In genomic region chr11:63738720-63739360, GRCh38 we compare ENCODE assay signal across 8 cellular contexts. TPM values are rescaled to one million over a fixed set of nuclear protein-coding genes. Genes with fewer than 3 reads are reported as not detected.
DNase-seq lines count a peak whose midpoint lies in the region; ATAC-seq and TF ChIP-seq lines count a peak whose summit lies in the region.

No MANE protein-coding gene starts in this region.

- H3K4me3 ChIP-seq in NT2/D1 (ENCODE audit: insufficient read length, low read depth) (no peak overlapping the region), subcutaneous abdominal adipose tissue (ENCODE audit: low read depth in 1 of 5, low read length in 5 of 5) (no peak overlapping the region)

- no peaks in the 10 kb centered on the region for H3K27me3 Mint-ChIP-seq in CD4-positive, alpha-beta T cell
- no peaks in the 10 kb centered on the region for H3K27me3 Mint-ChIP-seq in neural crest cell (ENCODE audit: low read depth)

- no peaks in the 10 kb centered on the region for H3K9me3 ChIP-seq in CD4-positive, alpha-beta T cell (ENCODE audit: control insufficient read depth, low read length)
- H3K9me3 ChIP-seq in NT2/D1 (ENCODE audit: insufficient read depth, low read length), result no peaks in the 10 kb centered on the region
- no peaks in the 10 kb centered on the region for H3K9me3 ChIP-seq in subcutaneous abdominal adipose tissue (ENCODE audit: control insufficient read depth in 5 of 5, low read length in 5 of 5)

- no peak for TF ChIP-seq POLR2A in erythroblast (IDR thresholded peaks at IDR 0.05; ENCODE audit: low read length)

- POLR2A ChIA-PET in CD4-positive, alpha-beta T cell (lab: Charles Lee), result interaction anchor here (0.6 to 1.9 kb wide), 3 partner anchors 56 to 198 kb away, joined by 3 to 6 read pairs (median 5); partner anchors contain the start of gene ATL3

- no peaks in the 10 kb centered on the region for H3K36me3 Mint-ChIP-seq in CD4-positive, alpha-beta T cell (ENCODE audit: low read depth)
- H3K36me3 Mint-ChIP-seq in neural crest cell (ENCODE audit: low read depth), result no peaks in the 10 kb centered on the region

- H3K36me3 ChIP-seq in NT2/D1 (ENCODE audit: insufficient read depth, insufficient read length, low read length) (no peaks in the 10 kb centered on the region), subcutaneous abdominal adipose tissue (ENCODE audit: control insufficient read depth in 5 of 5, insufficient read depth in 5 of 5, low read length in 5 of 5) (peaks cover 0 to 3% (median 0%) of the 10 kb centered on the region in 5 donors)

- CTCF ChIA-PET in CD4-positive, alpha-beta T cell (lab: Charles Lee), result interaction anchor here (0.7 to 2.4 kb wide), 9 partner anchors 11 to 103 kb away, joined by 3 to 11 read pairs (median 4); partner anchors contain the start of genes ATL3 and RTN3

- no peak overlapping the region for H3K27ac Mint-ChIP-seq in CD4-positive, alpha-beta T cell
- no peak overlapping the region for H3K27ac Mint-ChIP-seq in neural crest cell (ENCODE audit: unreplicated experiment)

- ATAC-seq in CD4-positive, alpha-beta T cell (ENCODE audit: poor library complexity), result no peak
- no peak for ATAC-seq in HG02763 (IDR thresholded peaks at IDR 0.05; ENCODE audit: unreplicated experiment)

- H3K4me3 Mint-ChIP-seq in CD4-positive, alpha-beta T cell, result no peak overlapping the region
- H3K4me3 Mint-ChIP-seq in neural crest cell, result no peak overlapping the region

- peak; percentile 99 for TF ChIP-seq CTCF in CD4-positive, alpha-beta T cell (IDR thresholded peaks at IDR 0.05)
- TF ChIP-seq CTCF in neural crest cell (conservative IDR thresholded peaks at IDR 0.05), result peak; percentile 97

- peak; percentile 39 to 67 (median 50) for DNase-seq in CD4-positive, alpha-beta T cell
- DNase-seq in HS-27A (ENCODE audit: low read depth), result peak; percentile 62
- DNase-seq in NT2/D1 (ENCODE audit: low read depth, low spot score), result peak; percentile 69
- DNase-seq in activated CD8-positive, alpha-beta memory T cell treated with anti-CD3 and anti-CD28 coated beads, Interleukin-2, amount 50 U/mL, for 4 hours, result peak; percentile 68
- peak; percentile 74 to 90 for DNase-seq in erythroblast (lab: John Stamatoyannopoulos, UW)
- DNase-seq in neural crest cell (ENCODE audit: low read depth, low spot score), result peak; percentile 82

- no peak overlapping the region for H3K9ac ChIP-seq in NT2/D1 (ENCODE audit: insufficient read length, low read depth)
- H3K9ac ChIP-seq in subcutaneous abdominal adipose tissue (ENCODE audit: low read length in 5 of 5), result peak overlapping the region in 2 of 5 donors; percentile 40 to 48

- no peaks in the 10 kb centered on the region for H3K9me3 Mint-ChIP-seq in CD4-positive, alpha-beta T cell
- no peaks in the 10 kb centered on the region for H3K9me3 Mint-ChIP-seq in neural crest cell

- H3K4me1 Mint-ChIP-seq in CD4-positive, alpha-beta T cell (ENCODE audit: low read depth), result peaks cover 11% of the 10 kb centered on the region
- H3K4me1 Mint-ChIP-seq in neural crest cell, result peaks cover 10% of the 10 kb centered on the region

- no peak overlapping the region for H3K27ac ChIP-seq in CD4-positive, alpha-beta T cell (ENCODE audit: low read depth, low read length)
- peak overlapping the region; percentile 61 for H3K27ac ChIP-seq in subcutaneous abdominal adipose tissue (ENCODE audit: low read depth, low read length)

- H3K27me3 ChIP-seq in CD4-positive, alpha-beta T cell (ENCODE audit: control insufficient read depth, insufficient read depth, low read length), result no peaks in the 10 kb centered on the region
- H3K27me3 ChIP-seq in NT2/D1 (ENCODE audit: insufficient read depth, insufficient read length) (no peaks in the 10 kb centered on the region), subcutaneous abdominal adipose tissue (ENCODE audit: control insufficient read depth in 5 of 5, insufficient read depth in 4 of 5, low read length in 5 of 5) (no peaks in the 10 kb centered on the region)

- H3K4me1 ChIP-seq in NT2/D1 (ENCODE audit: insufficient read depth, insufficient read length), result no peaks in the 10 kb centered on the region
- peaks cover 0 to 7% (median 0%) of the 10 kb centered on the region in 5 donors for H3K4me1 ChIP-seq in subcutaneous abdominal adipose tissue (ENCODE audit: control insufficient read depth in 5 of 5, insufficient read depth in 5 of 5, low read length in 5 of 5)

- intact Hi-C loops in CD4-positive, alpha-beta T cell (cut with DNase I, micrococcal nuclease), result loop anchor here (1.0 to 5.0 kb wide), 6 partner anchors 57 to 702 kb away; partner anchors contain the start of genes ATL3 (in 1 of the 2) and RTN3 (in 1 of the 2)

RNA-seq across cellular contexts. Expression of gene ZFTA, which starts 29.7 kb away (rescaled TPM):
- total RNA-seq in CD4-positive, alpha-beta T cell, result 1 to 10 TPM in 1 of 2 experiments, under 1 TPM in 1; 0.95 to 1.0 TPM
- total RNA-seq in neural crest cell, result 67.2 and 67.8 TPM in 2 replicates

RNA-seq across cellular contexts. Expression of gene RTN3, which starts 57.5 kb away (rescaled TPM):
- 10 to 100 TPM; 16.4 to 17.6 TPM for total RNA-seq in CD4-positive, alpha-beta T cell
- total RNA-seq in neural crest cell, result 136 and 137 TPM in 2 replicates

Comparison
In these comparisons a context has a peak if more than half of its experiments do, and no peak if none do; other contexts are left out.
1. RNA of gene ZFTA, which starts 29.7 kb away (total RNA-seq): 67.2 to 67.8 TPM in neural crest cell; 0.95 to 1.0 TPM in CD4-positive, alpha-beta T cell; every median in the first group is over 10 times any median in the second.
2. Peak in every context shown above with its lines, with median percentiles within 50 percentile points of each other: DNase-seq.